In the genomic region with DNA sequence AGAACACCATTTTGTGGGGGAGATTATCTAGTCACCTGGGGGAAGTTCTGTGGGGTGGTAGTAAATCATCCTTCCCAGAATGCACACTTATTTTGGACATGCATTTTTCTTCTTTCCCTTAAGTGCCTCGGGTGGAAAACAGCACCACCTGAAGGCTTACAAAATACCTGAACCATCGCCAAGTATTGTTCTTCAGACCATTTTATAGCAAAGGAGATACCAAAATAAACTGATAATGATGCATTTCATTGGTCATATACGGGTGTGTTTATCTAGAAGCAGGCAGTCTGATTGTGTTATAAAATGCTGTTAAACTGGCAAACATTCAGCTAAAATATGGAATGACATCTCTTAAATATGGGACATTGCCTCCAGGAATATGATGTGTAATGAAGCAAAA, we compare ENCODE assay signal across 1 cellular context.
TF ChIP-seq lines count a peak whose summit lies in the region.

No MANE protein-coding gene starts in this region.

TF ChIP-seq in liver, 16 proteins besides CTCF, POLR2A, EP300 and RAD21 (continued from another document):
- TF ChIP-seq, protein P1, sequence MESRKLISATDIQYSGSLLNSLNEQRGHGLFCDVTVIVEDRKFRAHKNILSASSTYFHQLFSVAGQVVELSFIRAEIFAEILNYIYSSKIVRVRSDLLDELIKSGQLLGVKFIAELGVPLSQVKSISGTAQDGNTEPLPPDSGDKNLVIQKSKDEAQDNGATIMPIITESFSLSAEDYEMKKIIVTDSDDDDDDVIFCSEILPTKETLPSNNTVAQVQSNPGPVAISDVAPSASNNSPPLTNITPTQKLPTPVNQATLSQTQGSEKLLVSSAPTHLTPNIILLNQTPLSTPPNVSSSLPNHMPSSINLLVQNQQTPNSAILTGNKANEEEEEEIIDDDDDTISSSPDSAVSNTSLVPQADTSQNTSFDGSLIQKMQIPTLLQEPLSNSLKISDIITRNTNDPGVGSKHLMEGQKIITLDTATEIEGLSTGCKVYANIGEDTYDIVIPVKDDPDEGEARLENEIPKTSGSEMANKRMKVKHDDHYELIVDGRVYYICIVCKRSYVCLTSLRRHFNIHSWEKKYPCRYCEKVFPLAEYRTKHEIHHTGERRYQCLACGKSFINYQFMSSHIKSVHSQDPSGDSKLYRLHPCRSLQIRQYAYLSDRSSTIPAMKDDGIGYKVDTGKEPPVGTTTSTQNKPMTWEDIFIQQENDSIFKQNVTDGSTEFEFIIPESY (IDR thresholded peaks at IDR 0.05) = no peak
- no peak for TF ChIP-seq HNF4A (conservative IDR thresholded peaks at IDR 0.05)
TF ChIP-seq in liver: peak in this region for 0.
